ENCODE assay signal across 1 cellular context in the genomic region with DNA sequence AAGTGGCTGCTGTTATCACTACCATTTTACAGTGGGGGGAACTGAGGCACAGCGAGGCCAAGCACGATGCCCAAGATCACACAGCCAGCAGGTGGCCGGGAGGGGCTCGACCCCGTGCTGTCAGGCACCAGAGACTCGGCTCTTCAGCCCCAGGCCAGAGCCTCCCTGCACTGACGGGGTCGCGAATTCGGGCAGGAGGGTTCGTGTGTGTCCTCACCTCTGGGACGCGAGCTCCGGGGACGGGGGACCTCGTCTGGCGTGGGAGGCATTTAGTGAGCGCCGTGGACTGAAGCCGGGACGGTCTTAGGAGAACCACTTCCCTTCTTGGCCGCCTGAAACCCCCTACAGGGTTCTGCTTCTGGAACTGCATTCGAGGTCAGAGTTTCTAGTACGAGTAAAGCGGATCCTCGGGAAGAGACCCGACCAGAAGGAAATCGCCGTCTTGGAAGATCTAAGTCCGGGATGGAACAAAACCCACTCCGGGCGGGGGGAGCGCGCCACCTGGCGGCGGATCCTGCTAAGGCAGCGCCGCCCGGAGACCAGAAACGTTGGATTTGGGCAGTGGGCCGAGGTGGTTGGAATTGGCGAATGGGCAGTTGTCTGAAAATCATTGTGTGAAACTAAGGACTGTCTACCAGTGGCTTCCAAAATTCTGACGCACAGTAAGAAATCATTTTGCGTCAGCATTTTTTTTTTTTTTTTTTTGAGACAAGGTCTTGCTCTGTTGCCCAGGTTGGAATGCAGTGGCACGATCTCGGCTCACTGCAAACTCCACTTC.
TF ChIP-seq lines count a peak whose summit lies in the region.

No MANE protein-coding gene starts in this region.

TF ChIP-seq in HEK293, 187 proteins besides CTCF, POLR2A, EP300 and RAD21 (continued from another document and continues in another):
- TF ChIP-seq ZBTB26 (tag by site-specific recombination; optimal IDR thresholded peaks at IDR 0.05), result peak; percentile 35
- TF ChIP-seq, protein P1, sequence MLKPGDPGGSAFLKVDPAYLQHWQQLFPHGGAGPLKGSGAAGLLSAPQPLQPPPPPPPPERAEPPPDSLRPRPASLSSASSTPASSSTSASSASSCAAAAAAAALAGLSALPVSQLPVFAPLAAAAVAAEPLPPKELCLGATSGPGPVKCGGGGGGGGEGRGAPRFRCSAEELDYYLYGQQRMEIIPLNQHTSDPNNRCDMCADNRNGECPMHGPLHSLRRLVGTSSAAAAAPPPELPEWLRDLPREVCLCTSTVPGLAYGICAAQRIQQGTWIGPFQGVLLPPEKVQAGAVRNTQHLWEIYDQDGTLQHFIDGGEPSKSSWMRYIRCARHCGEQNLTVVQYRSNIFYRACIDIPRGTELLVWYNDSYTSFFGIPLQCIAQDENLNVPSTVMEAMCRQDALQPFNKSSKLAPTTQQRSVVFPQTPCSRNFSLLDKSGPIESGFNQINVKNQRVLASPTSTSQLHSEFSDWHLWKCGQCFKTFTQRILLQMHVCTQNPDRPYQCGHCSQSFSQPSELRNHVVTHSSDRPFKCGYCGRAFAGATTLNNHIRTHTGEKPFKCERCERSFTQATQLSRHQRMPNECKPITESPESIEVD (tag by site-specific recombination; IDR thresholded peaks at IDR 0.05), result no peak
- peak; percentile 35; the same call in 1 of the 2 replicates for TF ChIP-seq PRDM10 (tag by site-specific recombination; IDR thresholded peaks at IDR 0.05)
- TF ChIP-seq SP7 (tag by site-specific recombination; IDR thresholded peaks at IDR 0.05), result 0 out of 2 replicates have a peak, but pooled peaks have one; percentile 46
- no peak for TF ChIP-seq ZNF37A (tag by site-specific recombination; IDR thresholded peaks at IDR 0.05)
- 0 out of 2 replicates have a peak, but pooled peaks have one; percentile 9 for TF ChIP-seq ZNF623 (tag by site-specific recombination; IDR thresholded peaks at IDR 0.05)
- no peak for TF ChIP-seq ZNF184 (tag by site-specific recombination; IDR thresholded peaks at IDR 0.05)
- TF ChIP-seq SALL2 (tag by site-specific recombination; IDR thresholded peaks at IDR 0.05; ENCODE audit: borderline replicate concordance), result no peak
- no peak for TF ChIP-seq REPIN1 (tag by site-specific recombination; IDR thresholded peaks at IDR 0.05; ENCODE audit: low read depth)
- peak; percentile 95 for TF ChIP-seq IKZF3 (tag by site-specific recombination; IDR thresholded peaks at IDR 0.05)
- no peak for TF ChIP-seq ZNF23 (tag by site-specific recombination; IDR thresholded peaks at IDR 0.05; ENCODE audit: borderline replicate concordance)
- TF ChIP-seq ZNF529 (tag by site-specific recombination; IDR thresholded peaks at IDR 0.05; ENCODE audit: insufficient replicate concordance), result no peak
- TF ChIP-seq HOXA7 (CRISPR knock-in tag; IDR thresholded peaks at IDR 0.05; ENCODE audit: borderline replicate concordance), result no peak
- TF ChIP-seq ZBTB1 (tag by site-specific recombination; IDR thresholded peaks at IDR 0.05), result no peak
- TF ChIP-seq ZNF558 (tag by site-specific recombination; IDR thresholded peaks at IDR 0.05), result no peak
- 0 out of 2 replicates have a peak, but pooled peaks have one; percentile 83 for TF ChIP-seq ZSCAN30 (tag by site-specific recombination; IDR thresholded peaks at IDR 0.05)
- no peak for TF ChIP-seq ZNF624 (tag by site-specific recombination; IDR thresholded peaks at IDR 0.05)
- no peak for TF ChIP-seq ZNF16 (tag by site-specific recombination; IDR thresholded peaks at IDR 0.05; ENCODE audit: low read depth)
- peak; percentile 48 for TF ChIP-seq ZNF341 (tag by site-specific recombination; IDR thresholded peaks at IDR 0.05; ENCODE audit: low read depth)
- no peak for TF ChIP-seq SETDB1 (IDR thresholded peaks at IDR 0.05; ENCODE audit: insufficient read length, low read length)
- no peak for TF ChIP-seq ZNF830 (tag by site-specific recombination; IDR thresholded peaks at IDR 0.05; ENCODE audit: low read depth)
- TF ChIP-seq TCF7L2 (IDR thresholded peaks at IDR 0.05; ENCODE audit: borderline replicate concordance, low read depth, low read length), result no peak
- no peak for TF ChIP-seq ZNF514 (tag by site-specific recombination; IDR thresholded peaks at IDR 0.05)
- TF ChIP-seq ZNF571 (tag by site-specific recombination; IDR thresholded peaks at IDR 0.05), result no peak
- TF ChIP-seq GLI2 (tag by site-specific recombination; IDR thresholded peaks at IDR 0.05; ENCODE audit: borderline replicate concordance, low read depth), result no peak
- 0 out of 2 replicates have a peak, but pooled peaks have one; percentile 9 for TF ChIP-seq PBX3 (CRISPR knock-in tag; IDR thresholded peaks at IDR 0.05)
- no peak for TF ChIP-seq ZNF10 (tag by site-specific recombination; IDR thresholded peaks at IDR 0.05)
- TF ChIP-seq HOXD13 (CRISPR knock-in tag; IDR thresholded peaks at IDR 0.05; ENCODE audit: borderline replicate concordance), result no peak
- no peak for TF ChIP-seq ZSCAN23 (tag by site-specific recombination; IDR thresholded peaks at IDR 0.05)
- no peak for TF ChIP-seq MZF1 (tag by site-specific recombination; IDR thresholded peaks at IDR 0.05; ENCODE audit: borderline replicate concordance)
- peak; percentile 80 for TF ChIP-seq ZNF777 (tag by site-specific recombination; IDR thresholded peaks at IDR 0.05; ENCODE audit: borderline replicate concordance)
- no peak for TF ChIP-seq ZBTB44 (tag by site-specific recombination; IDR thresholded peaks at IDR 0.05)
- TF ChIP-seq ZFP69B (tag by site-specific recombination; IDR thresholded peaks at IDR 0.05), result no peak; the same call in 1 of the 2 replicates
- TF ChIP-seq ZNF157 (tag by site-specific recombination; IDR thresholded peaks at IDR 0.05), result no peak
- no peak for TF ChIP-seq MEIS1 (CRISPR knock-in tag; IDR thresholded peaks at IDR 0.05; ENCODE audit: borderline replicate concordance)
- no peak for TF ChIP-seq WT1 (tag by site-specific recombination; IDR thresholded peaks at IDR 0.05)
- TF ChIP-seq ZBTB8A (tag by site-specific recombination; IDR thresholded peaks at IDR 0.05), result no peak
- TF ChIP-seq ZNF843 (tag by site-specific recombination; IDR thresholded peaks at IDR 0.05), result no peak
- no peak for TF ChIP-seq ZNF521 (tag by site-specific recombination; IDR thresholded peaks at IDR 0.05)
- TF ChIP-seq OSR2 (tag by site-specific recombination; IDR thresholded peaks at IDR 0.05), result no peak
- TF ChIP-seq KLF7 (tag by site-specific recombination; IDR thresholded peaks at IDR 0.05; ENCODE audit: borderline replicate concordance), result no peak
- TF ChIP-seq, protein P2, sequence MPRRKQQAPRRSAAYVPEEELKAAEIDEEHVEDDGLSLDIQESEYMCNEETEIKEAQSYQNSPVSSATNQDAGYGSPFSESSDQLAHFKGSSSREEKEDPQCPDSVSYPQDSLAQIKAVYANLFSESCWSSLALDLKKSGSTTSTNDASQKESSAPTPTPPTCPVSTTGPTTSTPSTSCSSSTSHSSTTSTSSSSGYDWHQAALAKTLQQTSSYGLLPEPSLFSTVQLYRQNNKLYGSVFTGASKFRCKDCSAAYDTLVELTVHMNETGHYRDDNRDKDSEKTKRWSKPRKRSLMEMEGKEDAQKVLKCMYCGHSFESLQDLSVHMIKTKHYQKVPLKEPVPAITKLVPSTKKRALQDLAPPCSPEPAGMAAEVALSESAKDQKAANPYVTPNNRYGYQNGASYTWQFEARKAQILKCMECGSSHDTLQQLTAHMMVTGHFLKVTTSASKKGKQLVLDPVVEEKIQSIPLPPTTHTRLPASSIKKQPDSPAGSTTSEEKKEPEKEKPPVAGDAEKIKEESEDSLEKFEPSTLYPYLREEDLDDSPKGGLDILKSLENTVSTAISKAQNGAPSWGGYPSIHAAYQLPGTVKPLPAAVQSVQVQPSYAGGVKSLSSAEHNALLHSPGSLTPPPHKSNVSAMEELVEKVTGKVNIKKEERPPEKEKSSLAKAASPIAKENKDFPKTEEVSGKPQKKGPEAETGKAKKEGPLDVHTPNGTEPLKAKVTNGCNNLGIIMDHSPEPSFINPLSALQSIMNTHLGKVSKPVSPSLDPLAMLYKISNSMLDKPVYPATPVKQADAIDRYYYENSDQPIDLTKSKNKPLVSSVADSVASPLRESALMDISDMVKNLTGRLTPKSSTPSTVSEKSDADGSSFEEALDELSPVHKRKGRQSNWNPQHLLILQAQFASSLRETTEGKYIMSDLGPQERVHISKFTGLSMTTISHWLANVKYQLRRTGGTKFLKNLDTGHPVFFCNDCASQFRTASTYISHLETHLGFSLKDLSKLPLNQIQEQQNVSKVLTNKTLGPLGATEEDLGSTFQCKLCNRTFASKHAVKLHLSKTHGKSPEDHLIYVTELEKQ (tag by site-specific recombination; IDR thresholded peaks at IDR 0.05; ENCODE audit: borderline replicate concordance), result no peak
- TF ChIP-seq, protein P3, sequence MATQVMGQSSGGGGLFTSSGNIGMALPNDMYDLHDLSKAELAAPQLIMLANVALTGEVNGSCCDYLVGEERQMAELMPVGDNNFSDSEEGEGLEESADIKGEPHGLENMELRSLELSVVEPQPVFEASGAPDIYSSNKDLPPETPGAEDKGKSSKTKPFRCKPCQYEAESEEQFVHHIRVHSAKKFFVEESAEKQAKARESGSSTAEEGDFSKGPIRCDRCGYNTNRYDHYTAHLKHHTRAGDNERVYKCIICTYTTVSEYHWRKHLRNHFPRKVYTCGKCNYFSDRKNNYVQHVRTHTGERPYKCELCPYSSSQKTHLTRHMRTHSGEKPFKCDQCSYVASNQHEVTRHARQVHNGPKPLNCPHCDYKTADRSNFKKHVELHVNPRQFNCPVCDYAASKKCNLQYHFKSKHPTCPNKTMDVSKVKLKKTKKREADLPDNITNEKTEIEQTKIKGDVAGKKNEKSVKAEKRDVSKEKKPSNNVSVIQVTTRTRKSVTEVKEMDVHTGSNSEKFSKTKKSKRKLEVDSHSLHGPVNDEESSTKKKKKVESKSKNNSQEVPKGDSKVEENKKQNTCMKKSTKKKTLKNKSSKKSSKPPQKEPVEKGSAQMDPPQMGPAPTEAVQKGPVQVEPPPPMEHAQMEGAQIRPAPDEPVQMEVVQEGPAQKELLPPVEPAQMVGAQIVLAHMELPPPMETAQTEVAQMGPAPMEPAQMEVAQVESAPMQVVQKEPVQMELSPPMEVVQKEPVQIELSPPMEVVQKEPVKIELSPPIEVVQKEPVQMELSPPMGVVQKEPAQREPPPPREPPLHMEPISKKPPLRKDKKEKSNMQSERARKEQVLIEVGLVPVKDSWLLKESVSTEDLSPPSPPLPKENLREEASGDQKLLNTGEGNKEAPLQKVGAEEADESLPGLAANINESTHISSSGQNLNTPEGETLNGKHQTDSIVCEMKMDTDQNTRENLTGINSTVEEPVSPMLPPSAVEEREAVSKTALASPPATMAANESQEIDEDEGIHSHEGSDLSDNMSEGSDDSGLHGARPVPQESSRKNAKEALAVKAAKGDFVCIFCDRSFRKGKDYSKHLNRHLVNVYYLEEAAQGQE (tag by site-specific recombination; IDR thresholded peaks at IDR 0.05), result no peak
- TF ChIP-seq KLF16 (tag by site-specific recombination; IDR thresholded peaks at IDR 0.05), result no peak
- peak; percentile 62 for TF ChIP-seq ZIC2 (tag by site-specific recombination; IDR thresholded peaks at IDR 0.05)
